ENCODE assay signal across 29 cellular contexts in the genomic region with DNA sequence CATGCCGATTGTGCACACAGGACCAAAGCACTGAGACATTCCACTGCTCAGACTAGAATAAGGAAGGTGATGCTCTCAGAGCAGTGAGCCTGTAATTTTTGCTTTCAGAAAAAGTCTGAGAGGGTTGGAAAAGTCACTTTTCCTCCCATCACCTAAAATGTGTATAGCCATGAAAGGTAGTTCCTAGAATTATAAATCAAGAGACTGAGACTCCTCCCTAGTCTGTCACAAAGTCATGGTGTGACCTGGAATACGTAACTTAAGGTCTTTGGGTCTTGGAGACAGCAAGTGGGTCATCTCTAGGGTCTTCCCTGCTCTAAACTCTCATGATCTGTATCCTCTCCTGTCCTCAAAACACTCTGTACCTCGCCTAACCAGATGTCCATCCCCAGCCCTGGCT. TPM values are rescaled to one million over a fixed set of nuclear protein-coding genes. Genes with fewer than 3 reads are reported as not detected.
"Had no signal": no experiment of that assay in that cellular context is flagged by ENCODE, and none has a peak within 500 bp of the region (broad histone marks: within the 10 kb centered on the region; RNA-seq: fewer than 3 reads in every experiment).

No MANE protein-coding gene starts in this region.

- H3K4me3 ChIP-seq: colonic mucosa, coronary artery, dorsolateral prefrontal cortex, esophagus muscularis mucosa, esophagus squamous epithelium, gastrocnemius medialis, gastroesophageal sphincter, heart left ventricle, heart right ventricle had no signal

- H3K9me3 Mint-ChIP-seq: dendritic cell treated with granulocyte-macrophage colony-stimulating factor and Interleukin-4, amounts not matched to agents 40 ng/mL and 50 ng/mL, for 4 days; effector memory CD8-positive, alpha-beta T cell; endodermal cell had no signal

- H3K4me1 ChIP-seq: colonic mucosa, esophagus muscularis mucosa, foreskin keratinocyte, gastroesophageal sphincter had no signal

- H3K27ac ChIP-seq: colonic mucosa, coronary artery, dorsolateral prefrontal cortex, epithelial cell of prostate, esophagus muscularis mucosa, esophagus squamous epithelium, foreskin keratinocyte, gastrocnemius medialis, gastroesophageal sphincter, heart left ventricle, heart right ventricle had no signal

- H3K36me3 ChIP-seq: colonic mucosa, esophagus muscularis mucosa, esophagus squamous epithelium, gastrocnemius medialis, gastroesophageal sphincter, heart left ventricle had no signal

- DNase-seq: colonic mucosa; cortex of kidney; dermis blood vessel endothelial cell; dorsolateral prefrontal cortex; effector CD4-positive, alpha-beta T cell; effector CD8-positive, alpha-beta T cell; effector memory CD4-positive, alpha-beta T cell; effector memory CD8-positive, alpha-beta T cell; endodermal cell; erythroblast; esophagus squamous epithelium; foreskin fibroblast; foreskin keratinocyte; foreskin melanocyte; gastrocnemius medialis; glutamatergic neuron; head of caudate nucleus; heart left ventricle; heart right ventricle had no signal

- H3K4me1 Mint-ChIP-seq: endodermal cell had no signal

- H3K27ac Mint-ChIP-seq: dendritic cell treated with granulocyte-macrophage colony-stimulating factor and Interleukin-4, amounts not matched to agents 40 ng/mL and 50 ng/mL, for 4 days; effector memory CD8-positive, alpha-beta T cell; endodermal cell had no signal

- H3K9me3 ChIP-seq: colonic mucosa, esophagus muscularis mucosa, esophagus squamous epithelium, gastrocnemius medialis, gastroesophageal sphincter, heart left ventricle, heart right ventricle had no signal

- H3K27me3 ChIP-seq: colonic mucosa, dorsolateral prefrontal cortex, esophagus squamous epithelium, foreskin keratinocyte, gastrocnemius medialis, gastroesophageal sphincter, heart left ventricle, heart right ventricle had no signal

- H3K27me3 Mint-ChIP-seq: dendritic cell treated with granulocyte-macrophage colony-stimulating factor and Interleukin-4, amounts not matched to agents 40 ng/mL and 50 ng/mL, for 4 days had no signal

- H3K4me3 Mint-ChIP-seq: dendritic cell treated with granulocyte-macrophage colony-stimulating factor and Interleukin-4, amounts not matched to agents 40 ng/mL and 50 ng/mL, for 4 days; effector memory CD8-positive, alpha-beta T cell; endodermal cell had no signal

- FAIRE-seq: colon, endometrium, endothelial cell of umbilical vein, frontal cortex had no signal

- ATAC-seq: effector memory CD8-positive, alpha-beta T cell; esophagus mucosa; foreskin keratinocyte; gastrocnemius medialis; gastroesophageal sphincter; heart left ventricle; heart right ventricle had no signal

RNA-seq across cellular contexts. Expression of a gene that starts 16.9 kb away (rescaled TPM):
- total RNA-seq: foreskin keratinocyte had no signal
- polyA plus RNA-seq: foreskin keratinocyte had no signal
